1 cellular context compared by ENCODE assay signal in genomic region chr16:58035356-58036170, GRCh38.
TF ChIP-seq lines count a peak whose summit lies in the region.

No MANE protein-coding gene starts in this region.

TF ChIP-seq in HepG2, 621 proteins besides CTCF, POLR2A, EP300 and RAD21:
- TF ChIP-seq MTA1 (CRISPR knock-in tag; IDR thresholded peaks at IDR 0.05; ENCODE audit: borderline replicate concordance) (peak; percentile 11; the same call in 1 of the 2 replicates), TOPORS (CRISPR knock-in tag; IDR thresholded peaks at IDR 0.05) (no peak), ZNF883 (CRISPR knock-in tag; IDR thresholded peaks at IDR 0.05; ENCODE audit: not compliant biosample characterization) (peak; percentile 29), ZNF674 (CRISPR knock-in tag; IDR thresholded peaks at IDR 0.05; ENCODE audit: low read depth) (no peak), ZNF10 (CRISPR knock-in tag; IDR thresholded peaks at IDR 0.05; ENCODE audit: borderline replicate concordance, low read depth) (no peak), ZNF687 (CRISPR knock-in tag; IDR thresholded peaks at IDR 0.05) (peak; percentile 23), CHD4 (IDR thresholded peaks at IDR 0.05; ENCODE audit: borderline replicate concordance, low read length) (no peak), LBX2 (CRISPR knock-in tag; IDR thresholded peaks at IDR 0.05; ENCODE audit: borderline replicate concordance) (no peak), ZNF513 (CRISPR knock-in tag; conservative IDR thresholded peaks at IDR 0.05) (no peak), ZC3H13 (CRISPR knock-in tag; IDR thresholded peaks at IDR 0.05) (no peak), ZFP36L1 (CRISPR knock-in tag; IDR thresholded peaks at IDR 0.05) (no peak), ZNF121 (CRISPR knock-in tag; IDR thresholded peaks at IDR 0.05) (no peak)
